11 cellular contexts compared by ENCODE assay signal in genomic region chr10:49726593-49726992, GRCh38. TPM values are rescaled to one million over a fixed set of nuclear protein-coding genes. Genes with fewer than 3 reads are reported as not detected.
"Had no signal": no experiment of that assay in that cellular context is flagged by ENCODE, and none has a peak within 500 bp of the region (broad histone marks: within the 10 kb centered on the region; RNA-seq: fewer than 3 reads in every experiment).

No MANE protein-coding gene starts in this region.

- H3K4me3 ChIP-seq: GM23248, HAP-1, K562 had no signal

- ATAC-seq: HCT116, K562 had no signal

- H3K36me3 ChIP-seq: HAP-1 had no signal

- H3K4me1 ChIP-seq: HAP-1 had no signal

- H3K9ac ChIP-seq: GM23248 had no signal

- H2AFZ ChIP-seq: GM23248 had no signal

- FAIRE-seq: K562 had no signal

- H3K27ac ChIP-seq: GM23248, HL-60 had no signal

- H3K9me3 ChIP-seq: HAP-1 had no signal

- DNase-seq: GM23248, GOT3, H7, IMR-90, KG1 had no signal

RNA-seq across cellular contexts. Expression of gene OGDHL, which starts 35.5 kb away (rescaled TPM):
- total RNA-seq: GM23248 had no signal
- polyA plus RNA-seq: GM23248 had no signal

RNA-seq across cellular contexts. Expression of gene C10orf53, which starts 47.1 kb away (rescaled TPM):
- total RNA-seq: GM23248, H4, H7, HT1080, IMR-90, K562 had no signal
- polyA plus RNA-seq: GM23248, IMR-90, K562 had no signal
